Comparison of ENCODE assay signal across 16 cellular contexts in genomic region chr14:103416916-103417315, GRCh38. TPM values are rescaled to one million over a fixed set of nuclear protein-coding genes. Genes with fewer than 3 reads are reported as not detected.
DNase-seq lines count a peak whose midpoint lies in the region; ATAC-seq and TF ChIP-seq lines count a peak whose summit lies in the region.
"Had no signal": no experiment of that assay in that cellular context is flagged by ENCODE, and none has a peak within 500 bp of the region (broad histone marks: within the 10 kb centered on the region; RNA-seq: fewer than 3 reads in every experiment).

No MANE protein-coding gene starts in this region.

- H3K4me1 Mint-ChIP-seq in activated naive CD8-positive, alpha-beta T cell treated with anti-CD3 and anti-CD28 coated beads, Interleukin-2, amount 10 ng/mL, durations not matched to agents 7 days and 5 days, result peaks cover 13% of the 10 kb centered on the region
- H3K4me1 Mint-ChIP-seq in stimulated activated effector memory CD8-positive, alpha-beta T cell treated with anti-CD3 and anti-CD28 coated beads, Interleukin-12 subunit alpha, Interleukin-12 subunit beta, amount 100 ng/mL, for 72 hours, result peaks cover 38% of the 10 kb centered on the region

- H3K4me3 Mint-ChIP-seq in activated naive CD8-positive, alpha-beta T cell treated with anti-CD3 and anti-CD28 coated beads, Interleukin-2, amount 10 ng/mL, durations not matched to agents 7 days and 5 days, result no peak overlapping the region
- H3K4me3 Mint-ChIP-seq in stimulated activated effector memory CD8-positive, alpha-beta T cell treated with anti-CD3 and anti-CD28 coated beads, Interleukin-12 subunit alpha, Interleukin-12 subunit beta, amount 100 ng/mL, for 72 hours, result no peak overlapping the region
- H3K4me3 Mint-ChIP-seq: naive thymus-derived CD8-positive, alpha-beta T cell had no signal

- H3K27me3 ChIP-seq in HL-60 (ENCODE audit: insufficient read depth, poor library complexity, severe bottlenecking) (no peaks in the 10 kb centered on the region), layer of hippocampus (ENCODE audit: control insufficient read depth, insufficient read depth, low read length) (no peaks in the 10 kb centered on the region)
- H3K27me3 ChIP-seq: right atrium auricular region had no signal

- no peak for ATAC-seq in activated naive CD8-positive, alpha-beta T cell treated with anti-CD3 and anti-CD28 coated beads, Interleukin-2, amount 10 ng/mL, durations not matched to agents 7 days and 5 days (ENCODE audit: low read depth)
- ATAC-seq in stimulated activated effector memory CD8-positive, alpha-beta T cell treated with anti-CD3 and anti-CD28 coated beads, Interleukin-12 subunit alpha, Interleukin-12 subunit beta, amount 100 ng/mL, for 72 hours, result no peak
- ATAC-seq in HG03457 (IDR thresholded peaks at IDR 0.05; ENCODE audit: unreplicated experiment), result no peak
- ATAC-seq: naive thymus-derived CD8-positive, alpha-beta T cell had no signal

- H3K27me3 Mint-ChIP-seq in activated naive CD8-positive, alpha-beta T cell treated with anti-CD3 and anti-CD28 coated beads, Interleukin-2, amount 10 ng/mL, durations not matched to agents 7 days and 5 days, result no peaks in the 10 kb centered on the region
- H3K27me3 Mint-ChIP-seq: naive thymus-derived CD8-positive, alpha-beta T cell had no signal

- H3K36me3 Mint-ChIP-seq in activated naive CD8-positive, alpha-beta T cell treated with anti-CD3 and anti-CD28 coated beads, Interleukin-2, amount 10 ng/mL, durations not matched to agents 7 days and 5 days, result peaks cover 24% of the 10 kb centered on the region
- peaks cover 50% of the 10 kb centered on the region for H3K36me3 Mint-ChIP-seq in stimulated activated effector memory CD8-positive, alpha-beta T cell treated with anti-CD3 and anti-CD28 coated beads, Interleukin-12 subunit alpha, Interleukin-12 subunit beta, amount 100 ng/mL, for 72 hours

- TF ChIP-seq CTCF in HL-60 (IDR thresholded peaks at IDR 0.05; ENCODE audit: insufficient read depth, low read length) (no peak), GM13977 (IDR thresholded peaks at IDR 0.05; ENCODE audit: extremely low read depth, insufficient read depth, missing control alignments) (no peak)

- in situ Hi-C loops in GM13977 (cut with MboI; ENCODE audit: low pct_unique_long_range_greater_than_20kb, low sequenced_read_pairs, unreplicated experiment), result no loop called here

- POLR2A ChIA-PET in activated naive CD8-positive, alpha-beta T cell treated with anti-CD3 and anti-CD28 coated beads, Interleukin-2, amount 10 ng/mL, durations not matched to agents 7 days and 5 days (lab: Charles Lee), result no interaction called here

- H3K27ac Mint-ChIP-seq in activated naive CD8-positive, alpha-beta T cell treated with anti-CD3 and anti-CD28 coated beads, Interleukin-2, amount 10 ng/mL, durations not matched to agents 7 days and 5 days, result peak overlapping the region; percentile 13
- peak overlapping the region; percentile 60 for H3K27ac Mint-ChIP-seq in stimulated activated effector memory CD8-positive, alpha-beta T cell treated with anti-CD3 and anti-CD28 coated beads, Interleukin-12 subunit alpha, Interleukin-12 subunit beta, amount 100 ng/mL, for 72 hours

- no peak overlapping the region for H3K4me3 ChIP-seq in HL-60 (replicated peaks; ENCODE audit: insufficient read depth, low read length)
- H3K4me3 ChIP-seq: right atrium auricular region had no signal

- peak overlapping the region; percentile 79 for H3K27ac ChIP-seq in HL-60 (replicated peaks)
- peak overlapping the region; percentile 71 for H3K27ac ChIP-seq in layer of hippocampus (ENCODE audit: low read depth, low read length)

- no peaks in the 10 kb centered on the region for H3K9me3 Mint-ChIP-seq in activated naive CD8-positive, alpha-beta T cell treated with anti-CD3 and anti-CD28 coated beads, Interleukin-2, amount 10 ng/mL, durations not matched to agents 7 days and 5 days
- no peaks in the 10 kb centered on the region for H3K9me3 Mint-ChIP-seq in stimulated activated effector memory CD8-positive, alpha-beta T cell treated with anti-CD3 and anti-CD28 coated beads, Interleukin-12 subunit alpha, Interleukin-12 subunit beta, amount 100 ng/mL, for 72 hours
- H3K9me3 Mint-ChIP-seq: naive thymus-derived CD8-positive, alpha-beta T cell had no signal

- DNase-seq in HL-60 (ENCODE audit: low read depth in 1 of 2, low spot score in 1 of 2), result no peak
- DNase-seq in activated naive CD8-positive, alpha-beta T cell treated with anti-CD3 and anti-CD28 coated beads, Interleukin-2, amount 10 ng/mL, durations not matched to agents 7 days and 5 days, result no peak
- DNase-seq in stimulated activated effector memory CD8-positive, alpha-beta T cell treated with anti-CD3 and anti-CD28 coated beads, Interleukin-12 subunit alpha, Interleukin-12 subunit beta, amount 100 ng/mL, for 72 hours (ENCODE audit: low spot score in 2 of 2), result no peak
- DNase-seq in AG08395 (ENCODE audit: low spot score), result no peak
- DNase-seq in GM13977 (ENCODE audit: low spot score), result no peak
- no peak for DNase-seq in NCI-H226
- DNase-seq: activated CD8-positive, alpha-beta memory T cell treated with anti-CD3 and anti-CD28 coated beads for 24 hours; activated naive CD4-positive, alpha-beta T cell; COR-L47; GF-D8; kidney; naive thymus-derived CD8-positive, alpha-beta T cell; NCI-H1048 had no signal

RNA-seq across cellular contexts. Expression of gene MARK3, which starts 31.7 kb away (rescaled TPM):
- total RNA-seq in activated naive CD8-positive, alpha-beta T cell treated with anti-CD3 and anti-CD28 coated beads, Interleukin-2, amount 10 ng/mL, durations not matched to agents 7 days and 5 days, result 10 to 100 TPM; 87.4 to 88.0 TPM
